33 cellular contexts compared by ENCODE assay signal in genomic region chr10:58989486-58990039, GRCh38.
"Had no signal": no experiment of that assay in that cellular context is flagged by ENCODE, and none has a peak within 500 bp of the region (broad histone marks: within the 10 kb centered on the region; RNA-seq: fewer than 3 reads in every experiment).

No MANE protein-coding gene starts in this region.

- ATAC-seq: activated CD8-positive, alpha-beta memory T cell treated with anti-CD3 and anti-CD28 coated beads, Interleukin-2, amount 10 ng/mL, durations not matched to agents 7 days and 5 days; activated naive CD8-positive, alpha-beta T cell treated with anti-CD3 and anti-CD28 coated beads, Interleukin-2, amount 50 U/mL, for 24 hours; PC-3; SK-N-SH treated with all-trans-retinoic acid at 6 μM for 48 hours had no signal

- H3K27ac Mint-ChIP-seq: activated CD4-positive, alpha-beta memory T cell treated with anti-CD3 and anti-CD28 coated beads, Interleukin-2, amount 10 ng/mL, durations not matched to agents 7 days and 5 days; activated CD8-positive, alpha-beta memory T cell treated with anti-CD3 and anti-CD28 coated beads, Interleukin-2, amount 10 ng/mL, durations not matched to agents 7 days and 5 days; activated naive CD4-positive, alpha-beta T cell treated with anti-CD3 and anti-CD28 coated beads, Interleukin-2, amount 10 ng/mL, durations not matched to agents 7 days and 5 days; activated naive CD8-positive, alpha-beta T cell; activated naive CD8-positive, alpha-beta T cell treated with anti-CD3 and anti-CD28 coated beads, Interleukin-2, amount 50 U/mL, for 24 hours had no signal

- H3K36me3 ChIP-seq: ascending aorta, cardiac muscle cell, Peyer's patch, WERI-Rb-1 had no signal

- DNase-seq: activated CD4-positive, alpha-beta memory T cell treated with anti-CD3 and anti-CD28 coated beads, Interleukin-2, amount 10 ng/mL, durations not matched to agents 7 days and 5 days; activated CD4-positive, alpha-beta T cell treated with anti-CD3 and anti-CD28 coated beads for 1 hour; activated CD4-positive, alpha-beta T cell treated with anti-CD3 and anti-CD28 coated beads for 48 hours; activated CD4-positive, CD25-positive, alpha-beta regulatory T cell; activated CD8-positive, alpha-beta memory T cell treated with anti-CD3 and anti-CD28 coated beads for 24 hours; activated CD8-positive, alpha-beta memory T cell treated with anti-CD3 and anti-CD28 coated beads, Interleukin-2, amount 10 ng/mL, durations not matched to agents 7 days and 5 days; activated CD8-positive, alpha-beta memory T cell treated with anti-CD3 and anti-CD28 coated beads, Interleukin-2, amount 50 U/mL, for 48 hours; activated effector memory CD4-positive, alpha-beta T cell treated with Interleukin-2 at 50 U/mL for 16 hours; activated naive CD4-positive, alpha-beta T cell treated with anti-CD3 and anti-CD28 coated beads, Interleukin-2, amount 10 ng/mL, durations not matched to agents 7 days and 5 days; activated naive CD8-positive, alpha-beta T cell treated with anti-CD3 and anti-CD28 coated beads, Interleukin-2, amount 50 U/mL, for 24 hours; activated T-cell treated with anti-CD3 and anti-CD28 coated beads, Interleukin-2, amount 50 U/mL, for 48 hours; NCI-H1092 treated with DMSO at 0.1 percent for 48 hours; NCI-H1417 treated with DMSO at 0.1 percent for 48 hours; NCI-H187 treated with DMSO at 0.1 percent for 48 hours; NCI-H2081; NCI-H2171 treated with DMSO at 0.1 percent for 48 hours; NCI-H2227 treated with DMSO at 0.1 percent for 48 hours; NCI-H446; NCI-H524; NK-92 treated with Interleukin-12 subunit alpha and Interleukin-12 subunit beta, amount 100 ng/mL, for 24 hours; PC-3; Peyer's patch; RPMI8226; SHP77 treated with DMSO at 0.1 percent for 48 hours; SW 1271; T-helper 1 cell; T-helper 2 cell; T1000; WERI-Rb-1 had no signal

- H3K27me3 ChIP-seq: ascending aorta, cardiac muscle cell, Peyer's patch had no signal

- H3K4me1 Mint-ChIP-seq: activated CD4-positive, alpha-beta memory T cell treated with anti-CD3 and anti-CD28 coated beads, Interleukin-2, amount 10 ng/mL, durations not matched to agents 7 days and 5 days; activated CD8-positive, alpha-beta memory T cell treated with anti-CD3 and anti-CD28 coated beads, Interleukin-2, amount 10 ng/mL, durations not matched to agents 7 days and 5 days; activated naive CD4-positive, alpha-beta T cell treated with anti-CD3 and anti-CD28 coated beads, Interleukin-2, amount 10 ng/mL, durations not matched to agents 7 days and 5 days; activated naive CD8-positive, alpha-beta T cell treated with anti-CD3 and anti-CD28 coated beads, Interleukin-2, amount 50 U/mL, for 24 hours had no signal

- H3K27me3 Mint-ChIP-seq: activated CD4-positive, alpha-beta memory T cell treated with anti-CD3 and anti-CD28 coated beads, Interleukin-2, amount 10 ng/mL, durations not matched to agents 7 days and 5 days; activated CD8-positive, alpha-beta memory T cell treated with anti-CD3 and anti-CD28 coated beads, Interleukin-2, amount 10 ng/mL, durations not matched to agents 7 days and 5 days; activated naive CD4-positive, alpha-beta T cell treated with anti-CD3 and anti-CD28 coated beads, Interleukin-2, amount 10 ng/mL, durations not matched to agents 7 days and 5 days; activated naive CD8-positive, alpha-beta T cell; activated naive CD8-positive, alpha-beta T cell treated with anti-CD3 and anti-CD28 coated beads, Interleukin-2, amount 50 U/mL, for 24 hours had no signal

- H3K4me3 ChIP-seq: ascending aorta, cardiac muscle cell, Peyer's patch had no signal

- H3K27ac ChIP-seq: ascending aorta, cardiac muscle cell, Peyer's patch, WERI-Rb-1 had no signal

- H3K9me3 ChIP-seq: Peyer's patch had no signal

- H3K4me3 Mint-ChIP-seq: activated CD4-positive, alpha-beta memory T cell treated with anti-CD3 and anti-CD28 coated beads, Interleukin-2, amount 10 ng/mL, durations not matched to agents 7 days and 5 days; activated CD8-positive, alpha-beta memory T cell treated with anti-CD3 and anti-CD28 coated beads, Interleukin-2, amount 10 ng/mL, durations not matched to agents 7 days and 5 days; activated naive CD4-positive, alpha-beta T cell treated with anti-CD3 and anti-CD28 coated beads, Interleukin-2, amount 10 ng/mL, durations not matched to agents 7 days and 5 days; activated naive CD8-positive, alpha-beta T cell; activated naive CD8-positive, alpha-beta T cell treated with anti-CD3 and anti-CD28 coated beads, Interleukin-2, amount 50 U/mL, for 24 hours had no signal

- H3K36me3 Mint-ChIP-seq: activated CD8-positive, alpha-beta memory T cell treated with anti-CD3 and anti-CD28 coated beads, Interleukin-2, amount 10 ng/mL, durations not matched to agents 7 days and 5 days; activated naive CD4-positive, alpha-beta T cell treated with anti-CD3 and anti-CD28 coated beads, Interleukin-2, amount 10 ng/mL, durations not matched to agents 7 days and 5 days had no signal
